In the genomic region with DNA sequence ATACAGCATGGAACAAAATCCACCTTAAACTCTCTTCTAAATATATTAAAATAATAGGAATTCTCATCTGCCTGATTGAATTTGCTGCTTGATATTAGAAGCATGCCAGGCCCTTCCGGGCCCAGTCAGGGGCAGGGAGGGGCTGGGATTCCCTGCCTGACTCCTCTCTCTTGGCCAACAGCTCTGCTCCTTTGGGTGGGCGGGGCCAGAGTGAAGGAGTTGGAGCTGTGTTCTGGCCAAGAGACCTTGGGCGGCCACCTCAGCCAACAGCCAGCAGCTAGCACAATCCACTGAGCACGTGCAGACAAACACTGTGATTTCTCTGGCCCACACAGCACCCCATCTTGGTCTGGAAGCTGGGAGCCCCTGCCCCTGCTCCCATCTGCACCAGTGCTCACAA, we compare ENCODE assay signal across 10 cellular contexts.
DNase-seq lines count a peak whose midpoint lies in the region; ATAC-seq, FAIRE-seq and TF ChIP-seq lines count a peak whose summit lies in the region.
"Had no signal": no experiment of that assay in that cellular context is flagged by ENCODE, and none has a peak within 500 bp of the region (broad histone marks: within the 10 kb centered on the region; RNA-seq: fewer than 3 reads in every experiment).

No MANE protein-coding gene starts in this region.

- CTCF ChIA-PET in H1 (lab: Charles Lee; ENCODE audit: partially characterized antibody), result interaction anchor here (0.8 kb wide), 1 partner anchor 121 kb away, joined by 3 read pairs; no protein-coding TSS in a partner anchor

- no peak for TF ChIP-seq RAD21 in H1 (IDR thresholded peaks at IDR 0.05 in 1 of 2, conservative IDR thresholded peaks at IDR 0.05 in 1 of 2; ENCODE audit: low read depth in 2 of 2, low read length in 2 of 2)

- no peak overlapping the region for H4K5ac ChIP-seq in H1 (ENCODE audit: insufficient read length, low read depth, low read length)

- H3K4ac ChIP-seq in H1 (replicated peaks; ENCODE audit: insufficient read length, low read depth, low read length), result no peak overlapping the region

- ATAC-seq in left lung (peak; percentile 86), GM18873 (IDR thresholded peaks at IDR 0.05; ENCODE audit: low FRiP score, unreplicated experiment) (no peak)

- no peak overlapping the region for H3K23ac ChIP-seq in H1 (ENCODE audit: insufficient read length)

- no peaks in the 10 kb centered on the region for H3K23me2 ChIP-seq in H1 (ENCODE audit: low read depth, low read length)

- TF ChIP-seq POLR2A in H1 (IDR thresholded peaks at IDR 0.05; ENCODE audit: control extremely low read depth in 1 of 2, low read depth in 2 of 2, low read length in 2 of 2) (no peak), thyroid gland (IDR thresholded peaks at IDR 0.05) (no peak)

- H4K20me1 ChIP-seq in H1 (replicated peaks in 1 of 2; ENCODE audit: control insufficient read depth in 1 of 2, insufficient read depth in 2 of 2, low read length in 2 of 2), result no peaks in the 10 kb centered on the region

- no peak overlapping the region for H2BK15ac ChIP-seq in H1 (ENCODE audit: low read length)

- no peak overlapping the region for H3K4me2 ChIP-seq in H1 (ENCODE audit: insufficient read depth in 1 of 2, low read depth in 2 of 2, low read length in 2 of 2)

- no peak overlapping the region for H2BK20ac ChIP-seq in H1 (ENCODE audit: low read length)

- no peaks in the 10 kb centered on the region for H3K9me3 ChIP-seq in MG63
- no peaks in the 10 kb centered on the region for H3K9me3 ChIP-seq in H1 (ENCODE audit: insufficient read depth in 2 of 2, low read depth in 1 of 2, low read length in 1 of 2)
- H3K9me3 ChIP-seq in left lung, result no peaks in the 10 kb centered on the region
- no peaks in the 10 kb centered on the region for H3K9me3 ChIP-seq in thyroid gland

- H3K27me3 ChIP-seq in MG63 (no peaks in the 10 kb centered on the region), H1 (replicated peaks in 1 of 4; ENCODE audit: control insufficient read depth in 3 of 4, extremely low read depth in 1 of 4, insufficient read depth in 3 of 4, low read length in 3 of 4) (no peaks in the 10 kb centered on the region), left lung (no peaks in the 10 kb centered on the region), thyroid gland (no peaks in the 10 kb centered on the region)

- peak overlapping the region; percentile 78 for H3K18ac ChIP-seq in H1 (ENCODE audit: extremely low read depth, low read length)

- H3K27ac ChIP-seq in H1 (ENCODE audit: low read depth, low read length) (no peak overlapping the region), left lung (no peak overlapping the region), thyroid gland (peak overlapping the region; percentile 38 to 55 (median 45))

- H3K36me3 ChIP-seq in MG63 (no peaks in the 10 kb centered on the region), H1 (ENCODE audit: control insufficient read depth in 2 of 4, insufficient read depth in 4 of 4, low read length in 3 of 4) (no peaks in the 10 kb centered on the region), left lung (no peaks in the 10 kb centered on the region), thyroid gland (no peaks in the 10 kb centered on the region)

- POLR2A ChIA-PET in H1 (lab: Charles Lee; ENCODE audit: partially characterized antibody), result no interaction called here

- H4K91ac ChIP-seq in H1 (replicated peaks; ENCODE audit: insufficient read length, low read length), result no peak overlapping the region

- H3K9ac ChIP-seq in H1 (replicated peaks in 1 of 4; ENCODE audit: extremely low read depth in 1 of 4, low read depth in 3 of 4, low read length in 3 of 4), result no peak overlapping the region

- DNase-seq in MG63 (peak; percentile 90), H1 (ENCODE audit: low read depth in 1 of 2, low spot score in 2 of 2) (no peak), left lung (peak; percentile 60 to 76), thyroid gland (peak; percentile 90 to 91), NCI-H1417 treated with DMSO at 0.1 percent for 48 hours (lab: John Stamatoyannopoulos, UW) (no peak), HK-2 (ENCODE audit: unreplicated experiment) (no peak), SKM-1 treated with dmso at 0.1 percent for 144 hours (lab: John Stamatoyannopoulos, UW; ENCODE audit: unreplicated experiment) (no peak)
- DNase-seq: activated CD4-positive, CD25-positive, alpha-beta regulatory T cell; DMS79 had no signal

- H2BK12ac ChIP-seq in H1 (ENCODE audit: low read depth, low read length), result no peak overlapping the region

- H4K8ac ChIP-seq in H1 (ENCODE audit: extremely low read depth, insufficient read depth, low read length), result no peak overlapping the region

- no peaks in the 10 kb centered on the region for H3K79me1 ChIP-seq in H1 (ENCODE audit: low read depth, low read length)

- no peak overlapping the region for H3K56ac ChIP-seq in H1 (replicated peaks; ENCODE audit: insufficient read length, low read depth, low read length)

- no peak for FAIRE-seq in H1 (lab: Jason Lieb, UNC)

- no peak overlapping the region for H2BK120ac ChIP-seq in H1 (replicated peaks; ENCODE audit: low read depth, low read length)

- no peaks in the 10 kb centered on the region for H3K79me2 ChIP-seq in H1 (ENCODE audit: control insufficient read depth in 1 of 2, insufficient read depth in 2 of 2, low read length in 2 of 2)

- 79% methylated on average over 3 of the region's 4 CpGs; no CpG with 5 or more reads in 1 of the 2 experiments for WGBS in H1 (ENCODE audit: extremely low coverage in 1 of 2, insufficient coverage in 1 of 2, insufficient read length in 1 of 2, insufficient replicate concordance in 2 of 2, low coverage in 1 of 2, low lambda C conversion rate in 2 of 2, missing lambda C conversion rate in 1 of 2), 2 experiments
- 6 to 17% methylated on average over 1 to 2 of the region's 4 CpGs for WGBS in thyroid gland, 2 donors

- no peak overlapping the region for H2AFZ ChIP-seq in H1 (ENCODE audit: low read length)

- no peak overlapping the region for H3K14ac ChIP-seq in H1 (ENCODE audit: insufficient read length)

- peaks cover 0 to 11% (median 3%) of the 10 kb centered on the region in 4 experiments; a peak in 5 of 7 replicates for H3K4me1 ChIP-seq in H1 (replicated peaks in 1 of 4; ENCODE audit: control insufficient read depth in 3 of 4, insufficient read depth in 4 of 4, low read length in 3 of 4)
- peaks cover 0 to 7% of the 10 kb centered on the region in 2 donors for H3K4me1 ChIP-seq in left lung
- peaks cover 4 to 22% of the 10 kb centered on the region in 2 donors for H3K4me1 ChIP-seq in thyroid gland

- H3K4me3 ChIP-seq in MG63 (no peak overlapping the region), H1 (ENCODE audit: extremely low read depth in 1 of 4, insufficient read depth in 2 of 4, low read depth in 3 of 4, low read length in 4 of 4) (no peak overlapping the region), left lung (no peak overlapping the region), thyroid gland (replicated peaks in 1 of 3) (no peak overlapping the region)

- TF ChIP-seq CTCF in H1 (IDR thresholded peaks at IDR 0.05; ENCODE audit: control extremely low read depth in 1 of 3, insufficient read depth in 1 of 3, low read depth in 1 of 3, low read length in 3 of 3) (no peak), left lung (IDR thresholded peaks at IDR 0.05) (no peak), thyroid gland (IDR thresholded peaks at IDR 0.05) (no peak)

- no peak for TF ChIP-seq EP300 in H1 (IDR thresholded peaks at IDR 0.05; ENCODE audit: borderline replicate concordance in 1 of 2, low read depth in 2 of 2, low read length in 2 of 2)

- H2AK5ac ChIP-seq in H1 (ENCODE audit: low read depth, low read length), result no peak overlapping the region

- no peak overlapping the region for H2BK5ac ChIP-seq in H1 (ENCODE audit: low read depth, low read length)

- intact Hi-C loops in left lung (cut with DNase I), result no loop called here
- intact Hi-C loops in thyroid gland (cut with DNase I), result no loop called here

TF ChIP-seq in H1, 55 proteins besides CTCF, POLR2A, EP300 and RAD21:
- TF ChIP-seq CBX5 (IDR thresholded peaks at IDR 0.05; ENCODE audit: low read depth, low read length) (no peak), YY1 (IDR thresholded peaks at IDR 0.05; ENCODE audit: low read depth, low read length) (no peak), CTBP2 (IDR thresholded peaks at IDR 0.05; ENCODE audit: borderline replicate concordance, insufficient read depth, insufficient read length, low read length) (no peak), EZH2 (IDR thresholded peaks at IDR 0.05; ENCODE audit: low read depth, low read length, severe bottlenecking) (no peak), BRCA1 (IDR thresholded peaks at IDR 0.05; ENCODE audit: low read depth, low read length) (no peak), KDM5A (IDR thresholded peaks at IDR 0.05; ENCODE audit: low read length) (no peak), TAF7 (optimal IDR thresholded peaks at IDR 0.05; ENCODE audit: borderline replicate concordance, low read depth, low read length) (no peak)

Comparison
In these comparisons a context has a peak if more than half of its experiments do, and no peak if none do; other contexts are left out.
1. DNase-seq: peak in MG63 (single experiment), left lung (2 of 2) and thyroid gland (2 of 2); none in H1 (0 of 2), NCI-H1417 treated with DMSO at 0.1 percent for 48 hours (single experiment), HK-2 (single experiment) and SKM-1 treated with dmso at 0.1 percent for 144 hours (single experiment).
2. H3K27ac ChIP-seq: peak in thyroid gland (3 of 3); none in H1 (single experiment) and left lung (0 of 2).